Comparison of ENCODE assay signal across 8 cellular contexts in genomic region chr10:59907918-59908807, GRCh38. TPM values are rescaled to one million over a fixed set of nuclear protein-coding genes. Genes with fewer than 3 reads are reported as not detected.
DNase-seq lines count a peak whose midpoint lies in the region; ATAC-seq and TF ChIP-seq lines count a peak whose summit lies in the region.

No MANE protein-coding gene starts in this region.

- in situ Hi-C loops in Caki2 (cut with HindIII; ENCODE audit: low pct_unique_long_range_greater_than_20kb, low sequenced_read_pairs), result no loop called here

- H4K20me1 ChIP-seq in Loucy (ENCODE audit: insufficient read depth, low read length, poor library complexity, severe bottlenecking), result peaks cover 30% of the 10 kb centered on the region

- H3K4me3 Mint-ChIP-seq in endothelial cell (ENCODE audit: unreplicated experiment), result peak overlapping the region; percentile 96

- peak overlapping the region; percentile 94 for H3K4me2 ChIP-seq in Loucy (ENCODE audit: low read depth, low read length, poor library complexity, severe bottlenecking)

- no peaks in the 10 kb centered on the region for H3F3A ChIP-seq in Loucy (ENCODE audit: low read depth)

- H3K9me3 ChIP-seq in Loucy (ENCODE audit: insufficient read depth, low read depth, low read length), result no peaks in the 10 kb centered on the region

- peaks cover 9% of the 10 kb centered on the region for H3K36me3 Mint-ChIP-seq in endothelial cell (ENCODE audit: low read depth, unreplicated experiment)

- H3K4me1 ChIP-seq in Loucy (ENCODE audit: insufficient read depth, low read length, poor library complexity, severe bottlenecking), result peaks cover 37% of the 10 kb centered on the region

- ATAC-seq in GM21447 (IDR thresholded peaks at IDR 0.05; ENCODE audit: unreplicated experiment), result peak; percentile 25
- ATAC-seq in stimulated activated naive CD8-positive, alpha-beta T cell treated with anti-CD3 and anti-CD28 coated beads, Interleukin-15, Interleukin-2, amounts not matched to agents 100 U/mL and 50 U/mL, for 24 hours, result no peak

- H3K27me3 ChIP-seq in Loucy (ENCODE audit: insufficient read depth, low read length, poor library complexity, severe bottlenecking), result no peaks in the 10 kb centered on the region

- H3K36me3 ChIP-seq in Loucy (ENCODE audit: insufficient read depth, low read length), result no peaks in the 10 kb centered on the region

- peak overlapping the region; percentile 98 for H3K4me3 ChIP-seq in Loucy (ENCODE audit: low read length, poor library complexity, severe bottlenecking)

- peak overlapping the region; percentile 94 for H3K9ac ChIP-seq in Loucy (ENCODE audit: low read depth, low read length, poor library complexity, severe bottlenecking)

- H3K9me2 ChIP-seq in Loucy (replicated peaks; ENCODE audit: low read depth, low read length), result no peaks in the 10 kb centered on the region

- H3K27ac Mint-ChIP-seq in endothelial cell (ENCODE audit: unreplicated experiment), result peak overlapping the region; percentile 81

- H3K9me3 Mint-ChIP-seq in endothelial cell (ENCODE audit: unreplicated experiment), result peaks cover 3% of the 10 kb centered on the region

- DNase-seq in Caki2 (ENCODE audit: low read depth) (peak; percentile 63), endothelial cell (ENCODE audit: low spot score) (peak; percentile 34), midbrain (lab: John Stamatoyannopoulos, UW) (peak; percentile 65), GOT3 (lab: John Stamatoyannopoulos, UW) (no peak)
- DNase-seq in activated CD4-positive, alpha-beta T cell treated with anti-CD3 and anti-CD28 coated beads, Interleukin-2, amount 50 U/mL, for 48 hours, result peak; percentile 45 to 62
- peak; percentile 53 for DNase-seq in stimulated activated naive CD8-positive, alpha-beta T cell treated with anti-CD3 and anti-CD28 coated beads, Interleukin-15, Interleukin-2, amounts not matched to agents 100 U/mL and 50 U/mL, for 24 hours

- H3K27me3 Mint-ChIP-seq in endothelial cell (ENCODE audit: unreplicated experiment), result peaks cover 11% of the 10 kb centered on the region

- peak overlapping the region; percentile 94 for H2AFZ ChIP-seq in Loucy (ENCODE audit: low read length)

- H3K4me1 Mint-ChIP-seq in endothelial cell (ENCODE audit: unreplicated experiment), result peaks cover 26% of the 10 kb centered on the region

- peaks cover 30% of the 10 kb centered on the region for H3K79me2 ChIP-seq in Loucy (ENCODE audit: insufficient read depth, low read length)

- TF ChIP-seq CTCF in Loucy (conservative IDR thresholded peaks at IDR 0.05; ENCODE audit: low read length), result no peak
- no peak for TF ChIP-seq CTCF in endothelial cell (IDR thresholded peaks at IDR 0.05; ENCODE audit: unreplicated experiment)

RNA-seq across cellular contexts. Expression of gene CCDC6, which starts 1.8 kb away (rescaled TPM):
- 12.7 and 15.8 TPM in 2 replicates for total RNA-seq in Caki2 (2014; rRNA removed; shearing (Covaris generic); ENCODE audit: low replicate concordance)
- 27.7 TPM for total RNA-seq in endothelial cell (ENCODE audit: unreplicated experiment)
